Comparison of ENCODE assay signal across 2 cellular contexts in genomic region chr7:183907-184767, GRCh38.
TF ChIP-seq lines count a peak whose summit lies in the region.

No MANE protein-coding gene starts in this region.

TF ChIP-seq in H1, 55 proteins besides CTCF, POLR2A, EP300 and RAD21:
- TF ChIP-seq CTBP2 (IDR thresholded peaks at IDR 0.05; ENCODE audit: borderline replicate concordance, insufficient read depth, insufficient read length, low read length) = no peak
- no peak for TF ChIP-seq HDAC6 (IDR thresholded peaks at IDR 0.05; ENCODE audit: low read depth, low read length)
- no peak for TF ChIP-seq SP2 (IDR thresholded peaks at IDR 0.05; ENCODE audit: low read length)

TF ChIP-seq in GM12891, 5 proteins besides CTCF, POLR2A, EP300 and RAD21:
- no peak for TF ChIP-seq PAX5 (IDR thresholded peaks at IDR 0.05; ENCODE audit: insufficient read depth, low read length, severe bottlenecking)
- TF ChIP-seq SPI1 (IDR thresholded peaks at IDR 0.05; ENCODE audit: low read depth, low read length) = no peak
